Comparison of ENCODE assay signal across 7 cellular contexts in genomic region chr2:146661494-146662096, GRCh38.
A peak's percentile ranks its signal among the peaks of the same experiment; 100 is the strongest.
DNase-seq lines count a peak whose midpoint lies in the region; ATAC-seq, FAIRE-seq and TF ChIP-seq lines count a peak whose summit lies in the region.

No MANE protein-coding gene starts in this region.

- H3K27me3 ChIP-seq in K562 (ENCODE audit: control insufficient read depth in 2 of 2, insufficient read depth in 2 of 2, low read length in 2 of 2) (no peaks in the 10 kb centered on the region), prostate gland (replicated peaks; ENCODE audit: insufficient read depth) (no peaks in the 10 kb centered on the region)

- H3K36me3 ChIP-seq in K562 (ENCODE audit: control insufficient read depth, insufficient read depth, low read length), result no peaks in the 10 kb centered on the region
- H3K36me3 ChIP-seq in prostate gland, result no peaks in the 10 kb centered on the region

- TF ChIP-seq RAD21 in K562 (CRISPR knock-in tag; conservative IDR thresholded peaks at IDR 0.05 in 1 of 2, IDR thresholded peaks at IDR 0.05 in 1 of 2), result peak; percentile 57 to 59

- DNase-seq in NCI-H2029 treated with DMSO at 0.1 percent for 48 hours (lab: John Stamatoyannopoulos, UW), result peak; percentile 37
- peak; percentile 6 to 29 (median 6) for DNase-seq in K562 (ENCODE audit: extremely low read depth in 1 of 4, low spot score in 3 of 4)
- peak; percentile 43 to 48 for DNase-seq in lung microvascular endothelial cell (ENCODE audit: low read depth in 2 of 2)
- no peak for DNase-seq in stimulated activated CD4-positive, alpha-beta T cell treated with anti-CD3 and anti-CD28 coated beads, Interleukin-2, amount 100 ng/mL, for 48 hours
- DNase-seq in GM19238 (ENCODE audit: insufficient read length, low spot score), result no peak
- no peak for DNase-seq in prostate gland (ENCODE audit: low spot score)

- H3K4me1 ChIP-seq in K562 (replicated peaks in 1 of 2; ENCODE audit: control insufficient read depth in 2 of 2, insufficient read depth in 2 of 2, low read length in 2 of 2), result no peaks in the 10 kb centered on the region
- H3K4me1 ChIP-seq in prostate gland (replicated peaks), result no peaks in the 10 kb centered on the region

- POLR2A ChIA-PET in K562 (lab: Yijun Ruan, JAX), result no interaction called here

- no peak overlapping the region for H3K4me2 ChIP-seq in K562 (ENCODE audit: insufficient read depth, low read length)

- no TSS peak for BruUV-seq in K562 (replicated peaks; lab: Mats Ljungman, UMichigan)

- peak; percentile 43 for TF ChIP-seq CTCF in GM12873 (IDR thresholded peaks at IDR 0.05; ENCODE audit: insufficient read depth, low read depth, low read length, missing control alignments)
- peak; percentile 7 to 53 (median 32); a peak in 3 of 6 replicates for TF ChIP-seq CTCF in K562 (IDR thresholded peaks at IDR 0.05 in 2 of 3, conservative IDR thresholded peaks at IDR 0.05 in 1 of 3; ENCODE audit: insufficient read depth in 2 of 3, low read depth in 1 of 3, low read length in 3 of 3)
- peak in 2 of 4 experiments; percentile 29 to 37 for TF ChIP-seq CTCF in prostate gland (IDR thresholded peaks at IDR 0.05)

- no peaks in the 10 kb centered on the region for H4K20me1 ChIP-seq in K562 (replicated peaks; ENCODE audit: control insufficient read depth, insufficient read depth, low read length)

- no peak overlapping the region for H3K9ac ChIP-seq in K562 (ENCODE audit: insufficient read depth in 1 of 2, low read depth in 2 of 2, low read length in 2 of 2)

- no peak overlapping the region for H2AFZ ChIP-seq in K562 (ENCODE audit: low read depth, low read length)

- H3K9me3 ChIP-seq in K562 (replicated peaks; ENCODE audit: control insufficient read depth, insufficient read depth, low read depth, low read length) (no peaks in the 10 kb centered on the region), prostate gland (no peaks in the 10 kb centered on the region)

- H3K9me1 ChIP-seq in K562 (ENCODE audit: control insufficient read depth, insufficient read depth, low read length), result no peaks in the 10 kb centered on the region

- H3K79me2 ChIP-seq in K562 (ENCODE audit: control insufficient read depth, insufficient read depth, low read length), result no peaks in the 10 kb centered on the region

- intact Hi-C loops in K562 (cut with micrococcal nuclease) (loop anchor here (5.0 kb wide), 1 partner anchor 1251 kb away; no protein-coding TSS in a partner anchor), prostate gland (cut with DNase I) (no loop called here)

- no peak for TF ChIP-seq POLR2A in K562 (conservative IDR thresholded peaks at IDR 0.05)
- TF ChIP-seq POLR2A in prostate gland (IDR thresholded peaks at IDR 0.05), result no peak

- in situ Hi-C loops in K562 (cut with MboI), result no loop called here

- CTCF ChIA-PET in K562 (lab: Yijun Ruan, JAX; ENCODE audit: low intra/inter-chr PET ratio), result interaction anchor here (0.7 kb wide), 1 partner anchor 673 kb away, joined by 4 read pairs; no protein-coding TSS in a partner anchor

- TF ChIP-seq EP300 in K562 (IDR thresholded peaks at IDR 0.05; ENCODE audit: low read length), result no peak

- FAIRE-seq in K562 (lab: Jason Lieb, UNC), result no peak

- H3K27ac ChIP-seq in K562 (ENCODE audit: extremely low read depth, low read depth, low read length) (no peak overlapping the region), prostate gland (no peak overlapping the region)

- H3K4me3 ChIP-seq in K562 (no peak overlapping the region), prostate gland (no peak overlapping the region)

- ATAC-seq in K562, result no peak

TF ChIP-seq in K562, 482 proteins besides CTCF, POLR2A, EP300 and RAD21:
- peak; percentile 91 for TF ChIP-seq ZNF384 (IDR thresholded peaks at IDR 0.05; ENCODE audit: low read depth, low read length)
- TF ChIP-seq ZNF696 (CRISPR knock-in tag; conservative IDR thresholded peaks at IDR 0.05), result no peak
- no peak for TF ChIP-seq GATAD2B (IDR thresholded peaks at IDR 0.05; ENCODE audit: borderline replicate concordance)
- TF ChIP-seq DEAF1 (CRISPR knock-in tag; IDR thresholded peaks at IDR 0.05), result 0 out of 2 replicates have a peak, but pooled peaks have one; percentile 18

Comparison
In these comparisons a context has a peak if more than half of its experiments do, and no peak if none do; other contexts are left out.
1. DNase-seq: peak in NCI-H2029 treated with DMSO at 0.1 percent for 48 hours (single experiment), K562 (4 of 4) and lung microvascular endothelial cell (2 of 2); none in stimulated activated CD4-positive, alpha-beta T cell treated with anti-CD3 and anti-CD28 coated beads, Interleukin-2, amount 100 ng/mL, for 48 hours (0 of 2), GM19238 (single experiment) and prostate gland (single experiment).